Comparison of ENCODE assay signal across 9 cellular contexts in the genomic region with DNA sequence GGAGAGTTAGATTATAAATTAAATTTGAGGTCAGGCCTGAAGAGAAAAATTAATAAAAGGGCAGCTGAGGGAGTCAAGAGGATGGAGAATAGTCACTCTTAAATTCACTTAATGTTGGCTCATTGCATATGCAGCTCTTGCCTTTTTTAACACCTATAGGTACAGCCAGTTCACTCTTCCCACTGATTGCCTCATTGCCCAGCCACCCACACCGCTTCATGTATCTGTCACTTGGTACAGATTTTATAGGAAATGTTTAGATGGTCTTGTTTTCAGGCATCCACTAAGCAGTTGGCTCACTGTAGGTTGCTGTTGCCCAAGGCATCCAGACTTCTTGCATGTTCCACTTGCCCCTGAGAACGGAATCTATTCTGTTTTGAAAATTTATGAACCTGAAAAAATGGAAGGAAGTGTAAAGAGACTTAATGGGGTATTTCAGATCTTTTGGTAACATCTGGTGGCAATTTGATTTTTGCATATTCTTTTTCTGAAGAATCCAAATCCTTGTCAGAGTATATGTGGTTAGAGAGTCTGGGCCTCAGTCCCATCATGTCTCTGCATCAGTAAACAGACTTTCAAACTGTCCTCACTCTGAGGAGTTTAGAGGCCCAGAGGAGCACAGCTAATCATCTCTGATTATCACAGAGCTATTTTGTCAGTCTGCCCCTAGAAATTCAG.
DNase-seq lines count a peak whose midpoint lies in the region; ATAC-seq and TF ChIP-seq lines count a peak whose summit lies in the region.
"Had no signal": no experiment of that assay in that cellular context is flagged by ENCODE, and none has a peak within 500 bp of the region (broad histone marks: within the 10 kb centered on the region; RNA-seq: fewer than 3 reads in every experiment).

No MANE protein-coding gene starts in this region.

- H3K36me3 Mint-ChIP-seq in endothelial cell (ENCODE audit: low read depth, unreplicated experiment): no peaks in the 10 kb centered on the region
- H3K36me3 Mint-ChIP-seq in stimulated activated effector memory CD8-positive, alpha-beta T cell treated with anti-CD3 and anti-CD28 coated beads, Interleukin-12 subunit alpha, Interleukin-12 subunit beta, amount 100 ng/mL, for 72 hours: peaks cover 35% of the 10 kb centered on the region

- no peak overlapping the region for H3K27ac ChIP-seq in gastrocnemius medialis

- no peaks in the 10 kb centered on the region for H3K9me3 Mint-ChIP-seq in endothelial cell (ENCODE audit: unreplicated experiment)
- no peaks in the 10 kb centered on the region for H3K9me3 Mint-ChIP-seq in stimulated activated effector memory CD8-positive, alpha-beta T cell treated with anti-CD3 and anti-CD28 coated beads, Interleukin-12 subunit alpha, Interleukin-12 subunit beta, amount 100 ng/mL, for 72 hours

- H3K4me1 ChIP-seq in gastrocnemius medialis: peaks cover 19 to 39% of the 10 kb centered on the region in 2 donors

- intact Hi-C loops in sciatic nerve (cut with DNase I) (no loop called here), gastrocnemius medialis (cut with DNase I; ENCODE audit: low total_unique reads) (no loop called here)

- no peaks in the 10 kb centered on the region for H3K36me3 ChIP-seq in gastrocnemius medialis

- in situ Hi-C loops in gastrocnemius medialis (cut with MboI; ENCODE audit: low sequenced_read_pairs in 4 of 4): no loop called here

- H3K9me3 ChIP-seq in gastrocnemius medialis: no peaks in the 10 kb centered on the region
- H3K9me3 ChIP-seq: mucosa of descending colon had no signal

- TF ChIP-seq POLR2A in gastrocnemius medialis (IDR thresholded peaks at IDR 0.05): no peak

- no peaks in the 10 kb centered on the region for H3K27me3 ChIP-seq in gastrocnemius medialis

- TF ChIP-seq CTCF in endothelial cell (IDR thresholded peaks at IDR 0.05; ENCODE audit: unreplicated experiment) (no peak), gastrocnemius medialis (IDR thresholded peaks at IDR 0.05 in 4 of 5, conservative IDR thresholded peaks at IDR 0.05 in 1 of 5) (no peak)

- H3K4me3 ChIP-seq in gastrocnemius medialis: no peak overlapping the region
- H3K4me3 ChIP-seq: mucosa of descending colon had no signal

- ATAC-seq in GM18909 (IDR thresholded peaks at IDR 0.05; ENCODE audit: poor library complexity, unreplicated experiment) (peak; percentile 13), sciatic nerve (no peak), gastrocnemius medialis (no peak)
- ATAC-seq in stimulated activated effector memory CD8-positive, alpha-beta T cell treated with anti-CD3 and anti-CD28 coated beads, Interleukin-12 subunit alpha, Interleukin-12 subunit beta, amount 100 ng/mL, for 72 hours: peak; percentile 61

- peaks cover 2% of the 10 kb centered on the region for H3K27me3 Mint-ChIP-seq in endothelial cell (ENCODE audit: unreplicated experiment)

- peak overlapping the region; percentile 59 for H3K27ac Mint-ChIP-seq in endothelial cell (ENCODE audit: unreplicated experiment)
- peak overlapping the region; percentile 4 for H3K27ac Mint-ChIP-seq in stimulated activated effector memory CD8-positive, alpha-beta T cell treated with anti-CD3 and anti-CD28 coated beads, Interleukin-12 subunit alpha, Interleukin-12 subunit beta, amount 100 ng/mL, for 72 hours

- DNase-seq in activated CD4-positive, alpha-beta T cell treated with anti-CD3 and anti-CD28 coated beads for 48 hours: peak; percentile 66
- DNase-seq in endothelial cell (ENCODE audit: low spot score) (no peak), sciatic nerve (ENCODE audit: low spot score) (no peak), COLO829 (ENCODE audit: low spot score) (no peak), gastrocnemius medialis (no peak)
- no peak for DNase-seq in stimulated activated effector memory CD8-positive, alpha-beta T cell treated with anti-CD3 and anti-CD28 coated beads, Interleukin-12 subunit alpha, Interleukin-12 subunit beta, amount 100 ng/mL, for 72 hours (ENCODE audit: low spot score in 2 of 2)
- DNase-seq: foreskin melanocyte, mucosa of descending colon had no signal

- H3K4me3 Mint-ChIP-seq in endothelial cell (ENCODE audit: unreplicated experiment): no peak overlapping the region
- H3K4me3 Mint-ChIP-seq in stimulated activated effector memory CD8-positive, alpha-beta T cell treated with anti-CD3 and anti-CD28 coated beads, Interleukin-12 subunit alpha, Interleukin-12 subunit beta, amount 100 ng/mL, for 72 hours: peak overlapping the region; percentile 33

- peaks cover 23% of the 10 kb centered on the region for H3K4me1 Mint-ChIP-seq in endothelial cell (ENCODE audit: unreplicated experiment)
- peaks cover 65% of the 10 kb centered on the region for H3K4me1 Mint-ChIP-seq in stimulated activated effector memory CD8-positive, alpha-beta T cell treated with anti-CD3 and anti-CD28 coated beads, Interleukin-12 subunit alpha, Interleukin-12 subunit beta, amount 100 ng/mL, for 72 hours

Comparison
In these comparisons a context has a peak if more than half of its experiments do, and no peak if none do; other contexts are left out.
1. ATAC-seq: peak in GM18909 (single experiment) and stimulated activated effector memory CD8-positive, alpha-beta T cell treated with anti-CD3 and anti-CD28 coated beads, Interleukin-12 subunit alpha, Interleukin-12 subunit beta, amount 100 ng/mL, for 72 hours (single experiment); none in sciatic nerve (single experiment) and gastrocnemius medialis (0 of 2).